9 cellular contexts compared by ENCODE assay signal in genomic region chr6:156662025-156662445, GRCh38.
DNase-seq lines count a peak whose midpoint lies in the region; ATAC-seq and TF ChIP-seq lines count a peak whose summit lies in the region.
"Had no signal": no experiment of that assay in that cellular context is flagged by ENCODE, and none has a peak within 500 bp of the region (broad histone marks: within the 10 kb centered on the region; RNA-seq: fewer than 3 reads in every experiment).

No MANE protein-coding gene starts in this region.

- H3K4me1 Mint-ChIP-seq in endothelial cell (ENCODE audit: unreplicated experiment), result peaks cover 3% of the 10 kb centered on the region
- peaks cover 7% of the 10 kb centered on the region for H3K4me1 Mint-ChIP-seq in activated T-helper 17 cell treated with anti-CD3 and anti-CD28 coated beads, Interleukin-2, amount 50 U/mL, for 72 hours

- no peak for ATAC-seq in activated T-helper 17 cell treated with anti-CD3 and anti-CD28 coated beads, Interleukin-2, amount 50 U/mL, for 72 hours (replicated peaks)
- ATAC-seq in HG02678 (IDR thresholded peaks at IDR 0.05; ENCODE audit: unreplicated experiment) (no peak), HG02571 (IDR thresholded peaks at IDR 0.05; ENCODE audit: unreplicated experiment) (no peak)

- H3K27me3 ChIP-seq in esophagus squamous epithelium, result no peaks in the 10 kb centered on the region
- H3K27me3 ChIP-seq: spleen had no signal

- no peak overlapping the region for H3K4me3 Mint-ChIP-seq in endothelial cell (ENCODE audit: unreplicated experiment)
- no peak overlapping the region for H3K4me3 Mint-ChIP-seq in activated T-helper 17 cell treated with anti-CD3 and anti-CD28 coated beads, Interleukin-2, amount 50 U/mL, for 72 hours

- no peaks in the 10 kb centered on the region for H3K27me3 Mint-ChIP-seq in endothelial cell (ENCODE audit: unreplicated experiment)
- peaks cover 12% of the 10 kb centered on the region for H3K27me3 Mint-ChIP-seq in activated T-helper 17 cell treated with anti-CD3 and anti-CD28 coated beads, Interleukin-2, amount 50 U/mL, for 72 hours

- peaks cover 0 to 16% (median 6%) of the 10 kb centered on the region in 3 donors for H3K4me1 ChIP-seq in esophagus squamous epithelium
- H3K4me1 ChIP-seq: spleen had no signal

- TF ChIP-seq CTCF in endothelial cell (IDR thresholded peaks at IDR 0.05; ENCODE audit: unreplicated experiment) (peak; percentile 67), esophagus squamous epithelium (IDR thresholded peaks at IDR 0.05) (peak in 2 of 6 experiments; percentile 14 to 37)

- no peaks in the 10 kb centered on the region for H3K36me3 ChIP-seq in esophagus squamous epithelium
- H3K36me3 ChIP-seq: spleen had no signal

- H3K36me3 Mint-ChIP-seq in endothelial cell (ENCODE audit: low read depth, unreplicated experiment), result no peaks in the 10 kb centered on the region
- no peaks in the 10 kb centered on the region for H3K36me3 Mint-ChIP-seq in activated T-helper 17 cell treated with anti-CD3 and anti-CD28 coated beads, Interleukin-2, amount 50 U/mL, for 72 hours (ENCODE audit: low read depth)

- no peak overlapping the region for H3K27ac ChIP-seq in esophagus squamous epithelium
- H3K27ac ChIP-seq: spleen had no signal

- intact Hi-C loops in esophagus squamous epithelium (cut with DNase I), result no loop called here

- no peaks in the 10 kb centered on the region for H3K9me3 Mint-ChIP-seq in endothelial cell (ENCODE audit: unreplicated experiment)
- peaks cover 3% of the 10 kb centered on the region for H3K9me3 Mint-ChIP-seq in activated T-helper 17 cell treated with anti-CD3 and anti-CD28 coated beads, Interleukin-2, amount 50 U/mL, for 72 hours

- no peak for TF ChIP-seq POLR2A in esophagus squamous epithelium (IDR thresholded peaks at IDR 0.05)

- no peaks in the 10 kb centered on the region for H3K9me3 ChIP-seq in esophagus squamous epithelium
- H3K9me3 ChIP-seq: spleen had no signal

- DNase-seq in ELR (ENCODE audit: low read depth), result peak; percentile 6
- DNase-seq in LoVo (ENCODE audit: low spot score), result peak; percentile 48
- peak; percentile 44 for DNase-seq in endothelial cell (ENCODE audit: low spot score)
- peak; percentile 47 for DNase-seq in retina
- DNase-seq in esophagus squamous epithelium (lab: John Stamatoyannopoulos, UW), result no peak
- DNase-seq: spleen had no signal

- H3K4me3 ChIP-seq in esophagus squamous epithelium, result no peak overlapping the region
- H3K4me3 ChIP-seq: spleen had no signal

- H3K27ac Mint-ChIP-seq in endothelial cell (ENCODE audit: unreplicated experiment), result no peak overlapping the region
- H3K27ac Mint-ChIP-seq in activated T-helper 17 cell treated with anti-CD3 and anti-CD28 coated beads, Interleukin-2, amount 50 U/mL, for 72 hours, result no peak overlapping the region

- WGBS in esophagus squamous epithelium, 2 donors, result 79 to 85% methylated on average over 16 to 17 of the region's 17 CpGs
